ENCODE assay signal across 8 cellular contexts in genomic region chr3:112919541-112919940, GRCh38. TPM values are rescaled to one million over a fixed set of nuclear protein-coding genes. Genes with fewer than 3 reads are reported as not detected.
A peak's percentile ranks its signal among the peaks of the same experiment; 100 is the strongest.
DNase-seq lines count a peak whose midpoint lies in the region.
"Not testable (repeated sequence)": the region's sequence is repeated elsewhere in the genome, so short reads cannot be mapped to it uniquely, and the experiment has no call there.
"Had no signal": no experiment of that assay in that cellular context is flagged by ENCODE, and none has a peak within 500 bp of the region (broad histone marks: within the 10 kb centered on the region; RNA-seq: fewer than 3 reads in every experiment).

No MANE protein-coding gene starts in this region.

- H3K4me3 ChIP-seq in SJCRH30: not testable (repeated sequence)

- not testable (repeated sequence) for H3K4me1 ChIP-seq in SJCRH30

- H3K27ac ChIP-seq in SJCRH30: peak overlapping the region; percentile 45

- H3K9me3 Mint-ChIP-seq in dendritic cell treated with granulocyte-macrophage colony-stimulating factor and Interleukin-4, amounts not matched to agents 40 ng/mL and 50 ng/mL, for 4 days: peaks cover 42% of the 10 kb centered on the region

- H3K27me3 Mint-ChIP-seq in dendritic cell treated with granulocyte-macrophage colony-stimulating factor and Interleukin-4, amounts not matched to agents 40 ng/mL and 50 ng/mL, for 4 days: not testable (repeated sequence)

- H3K27ac Mint-ChIP-seq in dendritic cell treated with granulocyte-macrophage colony-stimulating factor and Interleukin-4, amounts not matched to agents 40 ng/mL and 50 ng/mL, for 4 days: peak overlapping the region; percentile 25

- not testable (repeated sequence) for H3K27me3 ChIP-seq in SJCRH30

- H3K4me1 Mint-ChIP-seq in dendritic cell treated with granulocyte-macrophage colony-stimulating factor and Interleukin-4, amounts not matched to agents 40 ng/mL and 50 ng/mL, for 4 days (ENCODE audit: low read depth): not testable (repeated sequence)

- H3K9me3 ChIP-seq in SJCRH30 (replicated peaks): peaks cover 29% of the 10 kb centered on the region

- peaks cover 89% of the 10 kb centered on the region for H3K36me3 Mint-ChIP-seq in dendritic cell treated with granulocyte-macrophage colony-stimulating factor and Interleukin-4, amounts not matched to agents 40 ng/mL and 50 ng/mL, for 4 days (ENCODE audit: low read depth)

- not testable (repeated sequence) for H3K36me3 ChIP-seq in SJCRH30

- intact Hi-C loops in dendritic cell treated with granulocyte-macrophage colony-stimulating factor and Interleukin-4, amounts not matched to agents 40 ng/mL and 50 ng/mL, for 4 days (cut with micrococcal nuclease): loop anchor here (5.0 kb wide), 1 partner anchor 33 kb away; no protein-coding TSS in a partner anchor

- peak; percentile 40 for DNase-seq in M059J (ENCODE audit: low read depth)
- peak; percentile 7 to 44 for DNase-seq in SJCRH30
- peak; percentile 31 for DNase-seq in myocyte (ENCODE audit: low read depth)

- H3K4me3 Mint-ChIP-seq in dendritic cell treated with granulocyte-macrophage colony-stimulating factor and Interleukin-4, amounts not matched to agents 40 ng/mL and 50 ng/mL, for 4 days: not testable (repeated sequence)

RNA-seq across cellular contexts. Expression of gene CD200R1, which starts 55.4 kb away (rescaled TPM):
- total RNA-seq in M059J (2014; rRNA removed; shearing (Covaris generic)): 0.12 TPM in 1 of 2 replicates, not detected in the other
- total RNA-seq in SJCRH30 (2014; rRNA removed; shearing (Covaris generic)): 0.08 and 0.15 TPM in 2 replicates
- not detected in 2 replicates for total RNA-seq in myocyte
- 0.01 TPM for polyA plus RNA-seq in myocyte (2012)
- total RNA-seq: A673, Daoy, G401 had no signal
- polyA plus RNA-seq: AG04450 had no signal
